ENCODE assay signal across 13 cellular contexts in the genomic region with DNA sequence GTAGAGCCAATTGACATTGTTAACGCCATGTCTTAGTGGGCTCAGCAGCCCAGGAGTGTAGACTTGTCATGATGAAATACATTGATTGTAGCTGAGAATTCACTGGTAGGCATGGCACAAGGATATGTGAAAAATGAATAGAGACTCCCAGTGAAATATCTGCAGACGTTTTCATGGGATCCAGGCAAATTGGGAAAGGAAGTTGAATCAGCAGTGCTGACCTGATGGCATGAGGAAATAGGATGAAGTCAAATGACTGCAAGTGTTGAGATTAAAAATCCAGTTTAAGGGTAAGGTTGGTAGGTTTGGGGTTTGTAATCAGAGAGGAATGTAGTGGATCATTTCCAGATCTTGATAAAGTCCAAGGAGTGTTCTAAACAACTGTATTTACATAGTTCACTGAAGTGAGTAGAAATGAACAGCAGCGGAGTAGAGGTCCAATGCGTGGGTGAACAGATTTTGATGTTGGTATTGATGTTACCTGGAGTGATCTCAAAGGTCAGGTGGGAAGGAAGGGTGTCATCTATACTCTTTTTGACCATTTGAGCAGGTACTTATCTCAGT. TPM values are rescaled to one million over a fixed set of nuclear protein-coding genes. Genes with fewer than 3 reads are reported as not detected.
A peak's percentile ranks its signal among the peaks of the same experiment; 100 is the strongest.
DNase-seq lines count a peak whose midpoint lies in the region; ATAC-seq and TF ChIP-seq lines count a peak whose summit lies in the region.
"Had no signal": no experiment of that assay in that cellular context is flagged by ENCODE, and none has a peak within 500 bp of the region (broad histone marks: within the 10 kb centered on the region; RNA-seq: fewer than 3 reads in every experiment).

No MANE protein-coding gene starts in this region.

- DNase-seq in AG10803 (ENCODE audit: low read depth) = peak; percentile 78
- DNase-seq in body of pancreas = no peak
- no peak for DNase-seq in posterior cingulate gyrus
- no peak for DNase-seq in CD4-positive, alpha-beta memory T cell
- DNase-seq in MV-4-11 (lab: John Stamatoyannopoulos, UW) = no peak
- DNase-seq: CD8-positive, alpha-beta T cell; Kasumi-1; naive thymus-derived CD4-positive, alpha-beta T cell; NCI-H748 treated with DMSO at 0.1 percent for 48 hours; stimulated activated CD4-positive, alpha-beta T cell treated with anti-CD3 and anti-CD28 coated beads, Interleukin-2, amount 100 ng/mL, for 24 hours had no signal

- no peaks in the 10 kb centered on the region for H3K9me3 ChIP-seq in body of pancreas
- H3K9me3 ChIP-seq in liver (ENCODE audit: control insufficient read depth in 4 of 4, low read length in 3 of 4) = no peaks in the 10 kb centered on the region
- H3K9me3 ChIP-seq in CD4-positive, alpha-beta memory T cell (ENCODE audit: control insufficient read depth in 1 of 2, low read length in 2 of 2) = no peaks in the 10 kb centered on the region

- peaks cover 15% of the 10 kb centered on the region for H3K4me1 ChIP-seq in body of pancreas
- H3K4me1 ChIP-seq in liver (ENCODE audit: control insufficient read depth in 4 of 4, insufficient read depth in 4 of 4, low read length in 3 of 4) = peaks cover 0 to 9% (median 1%) of the 10 kb centered on the region in 4 donors
- no peaks in the 10 kb centered on the region for H3K4me1 ChIP-seq in CD4-positive, alpha-beta memory T cell (ENCODE audit: insufficient read depth, low read length)

- CTCF ChIA-PET in CD4-positive, alpha-beta memory T cell (lab: Charles Lee; ENCODE audit: partially characterized antibody) = no interaction called here

- 47 to 51% methylated on average over 4 of the region's 4 CpGs for WGBS in body of pancreas, 2 donors
- 37% methylated on average over 4 of the region's 4 CpGs for WGBS in liver

- H3K27me3 ChIP-seq in body of pancreas (no peaks in the 10 kb centered on the region), liver (ENCODE audit: control insufficient read depth in 4 of 4, insufficient read depth in 4 of 4, low read length in 3 of 4) (no peaks in the 10 kb centered on the region)
- no peaks in the 10 kb centered on the region for H3K27me3 ChIP-seq in CD4-positive, alpha-beta memory T cell (ENCODE audit: insufficient read depth, low read length)

- ATAC-seq in body of pancreas (peak; percentile 95), GM18517 (IDR thresholded peaks at IDR 0.05; ENCODE audit: unreplicated experiment) (no peak)
- ATAC-seq: CD8-positive, alpha-beta T cell; naive thymus-derived CD4-positive, alpha-beta T cell had no signal

- no peak overlapping the region for H3K4me3 Mint-ChIP-seq in CD4-positive, alpha-beta memory T cell
- H3K4me3 Mint-ChIP-seq: CD8-positive, alpha-beta T cell; naive thymus-derived CD4-positive, alpha-beta T cell had no signal

- H3K9ac ChIP-seq in liver (ENCODE audit: low read depth in 1 of 2, low read length in 2 of 2) = no peak overlapping the region

- H3K36me3 ChIP-seq in body of pancreas (replicated peaks in 1 of 2; ENCODE audit: insufficient read depth in 1 of 2, low read depth in 2 of 2) = no peaks in the 10 kb centered on the region
- H3K36me3 ChIP-seq in liver (ENCODE audit: control insufficient read depth in 4 of 4, insufficient read depth in 3 of 4, low read depth in 1 of 4, low read length in 3 of 4) = peaks cover 0 to 11% (median 5%) of the 10 kb centered on the region in 4 donors
- H3K36me3 ChIP-seq in CD4-positive, alpha-beta memory T cell (ENCODE audit: insufficient read depth, low read length) = peaks cover 4% of the 10 kb centered on the region

- no peak for TF ChIP-seq RAD21 in Ishikawa (IDR thresholded peaks at IDR 0.05; ENCODE audit: low read depth)
- TF ChIP-seq RAD21 in liver (IDR thresholded peaks at IDR 0.05) = peak in 1 of 2 donors; percentile 9

- H3K27ac ChIP-seq in body of pancreas (peak overlapping the region; percentile 16 to 75 (median 58)), liver (ENCODE audit: low read depth in 1 of 2, low read length in 2 of 2) (peak overlapping the region; percentile 40 to 59)
- H3K27ac ChIP-seq in CD4-positive, alpha-beta memory T cell (ENCODE audit: low read depth, low read length) = no peak overlapping the region

- no peaks in the 10 kb centered on the region for H3K9me3 Mint-ChIP-seq in CD4-positive, alpha-beta memory T cell
- H3K9me3 Mint-ChIP-seq: CD8-positive, alpha-beta T cell had no signal

- TF ChIP-seq CTCF in AG10803 (conservative IDR thresholded peaks at IDR 0.05; ENCODE audit: low read length) (no peak), body of pancreas (IDR thresholded peaks at IDR 0.05) (peak in 1 of 7 experiments; percentile 9), liver (IDR thresholded peaks at IDR 0.05; ENCODE audit: low read depth, low read length, missing input control) (no peak)

- no peaks in the 10 kb centered on the region for H3K27me3 Mint-ChIP-seq in CD4-positive, alpha-beta memory T cell
- H3K27me3 Mint-ChIP-seq: naive thymus-derived CD4-positive, alpha-beta T cell had no signal

- intact Hi-C loops in body of pancreas (cut with DNase I) (no loop called here), posterior cingulate gyrus (cut with DNase I) (no loop called here)
- intact Hi-C loops in CD4-positive, alpha-beta memory T cell (cut with micrococcal nuclease) = loop anchor here (1.0 kb wide), 1 partner anchor 34 kb away; no protein-coding TSS in a partner anchor

- peaks cover 22 to 35% of the 10 kb centered on the region in 2 donors for H3K36me3 Mint-ChIP-seq in CD4-positive, alpha-beta memory T cell

- H3K4me3 ChIP-seq in AG10803 (ENCODE audit: low read length) (no peak overlapping the region), body of pancreas (no peak overlapping the region), liver (ENCODE audit: low read depth in 1 of 3, low read length in 3 of 3) (no peak overlapping the region)
- H3K4me3 ChIP-seq in CD4-positive, alpha-beta memory T cell (ENCODE audit: low read length in 2 of 2) = no peak overlapping the region

- POLR2A ChIA-PET in CD4-positive, alpha-beta memory T cell (lab: Charles Lee; ENCODE audit: partially characterized antibody) = no interaction called here

- TF ChIP-seq EP300 in Ishikawa (IDR thresholded peaks at IDR 0.05; ENCODE audit: borderline replicate concordance) = no peak

- H3K4me1 Mint-ChIP-seq in CD4-positive, alpha-beta memory T cell = peaks cover 0 to 3% (median 2%) of the 10 kb centered on the region in 4 donors

- H3K27ac Mint-ChIP-seq in CD4-positive, alpha-beta memory T cell = peak overlapping the region in 1 of 7 donors; percentile 20

- TF ChIP-seq POLR2A in body of pancreas (IDR thresholded peaks at IDR 0.05) = peak in 1 of 3 donors; percentile 20

TF ChIP-seq in Ishikawa, 13 proteins besides CTCF, POLR2A, EP300 and RAD21:
- TF ChIP-seq NFIC (IDR thresholded peaks at IDR 0.05) (0 out of 2 replicates have a peak, but pooled peaks have one; percentile 44), FOXM1 (IDR thresholded peaks at IDR 0.05; ENCODE audit: borderline replicate concordance, low read depth) (no peak), TEAD4 (IDR thresholded peaks at IDR 0.05) (0 out of 2 replicates have a peak, but pooled peaks have one; percentile 18)

TF ChIP-seq in liver, 16 proteins besides CTCF, POLR2A, EP300 and RAD21 (continues in another document):
- peak in 1 of 2 donors; percentile 57 for TF ChIP-seq RXRA (IDR thresholded peaks at IDR 0.05)
- TF ChIP-seq FOXA2 (IDR thresholded peaks at IDR 0.05) = peak; percentile 78
- TF ChIP-seq, protein P1, sequence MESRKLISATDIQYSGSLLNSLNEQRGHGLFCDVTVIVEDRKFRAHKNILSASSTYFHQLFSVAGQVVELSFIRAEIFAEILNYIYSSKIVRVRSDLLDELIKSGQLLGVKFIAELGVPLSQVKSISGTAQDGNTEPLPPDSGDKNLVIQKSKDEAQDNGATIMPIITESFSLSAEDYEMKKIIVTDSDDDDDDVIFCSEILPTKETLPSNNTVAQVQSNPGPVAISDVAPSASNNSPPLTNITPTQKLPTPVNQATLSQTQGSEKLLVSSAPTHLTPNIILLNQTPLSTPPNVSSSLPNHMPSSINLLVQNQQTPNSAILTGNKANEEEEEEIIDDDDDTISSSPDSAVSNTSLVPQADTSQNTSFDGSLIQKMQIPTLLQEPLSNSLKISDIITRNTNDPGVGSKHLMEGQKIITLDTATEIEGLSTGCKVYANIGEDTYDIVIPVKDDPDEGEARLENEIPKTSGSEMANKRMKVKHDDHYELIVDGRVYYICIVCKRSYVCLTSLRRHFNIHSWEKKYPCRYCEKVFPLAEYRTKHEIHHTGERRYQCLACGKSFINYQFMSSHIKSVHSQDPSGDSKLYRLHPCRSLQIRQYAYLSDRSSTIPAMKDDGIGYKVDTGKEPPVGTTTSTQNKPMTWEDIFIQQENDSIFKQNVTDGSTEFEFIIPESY (IDR thresholded peaks at IDR 0.05) = no peak
- TF ChIP-seq, protein P2, sequence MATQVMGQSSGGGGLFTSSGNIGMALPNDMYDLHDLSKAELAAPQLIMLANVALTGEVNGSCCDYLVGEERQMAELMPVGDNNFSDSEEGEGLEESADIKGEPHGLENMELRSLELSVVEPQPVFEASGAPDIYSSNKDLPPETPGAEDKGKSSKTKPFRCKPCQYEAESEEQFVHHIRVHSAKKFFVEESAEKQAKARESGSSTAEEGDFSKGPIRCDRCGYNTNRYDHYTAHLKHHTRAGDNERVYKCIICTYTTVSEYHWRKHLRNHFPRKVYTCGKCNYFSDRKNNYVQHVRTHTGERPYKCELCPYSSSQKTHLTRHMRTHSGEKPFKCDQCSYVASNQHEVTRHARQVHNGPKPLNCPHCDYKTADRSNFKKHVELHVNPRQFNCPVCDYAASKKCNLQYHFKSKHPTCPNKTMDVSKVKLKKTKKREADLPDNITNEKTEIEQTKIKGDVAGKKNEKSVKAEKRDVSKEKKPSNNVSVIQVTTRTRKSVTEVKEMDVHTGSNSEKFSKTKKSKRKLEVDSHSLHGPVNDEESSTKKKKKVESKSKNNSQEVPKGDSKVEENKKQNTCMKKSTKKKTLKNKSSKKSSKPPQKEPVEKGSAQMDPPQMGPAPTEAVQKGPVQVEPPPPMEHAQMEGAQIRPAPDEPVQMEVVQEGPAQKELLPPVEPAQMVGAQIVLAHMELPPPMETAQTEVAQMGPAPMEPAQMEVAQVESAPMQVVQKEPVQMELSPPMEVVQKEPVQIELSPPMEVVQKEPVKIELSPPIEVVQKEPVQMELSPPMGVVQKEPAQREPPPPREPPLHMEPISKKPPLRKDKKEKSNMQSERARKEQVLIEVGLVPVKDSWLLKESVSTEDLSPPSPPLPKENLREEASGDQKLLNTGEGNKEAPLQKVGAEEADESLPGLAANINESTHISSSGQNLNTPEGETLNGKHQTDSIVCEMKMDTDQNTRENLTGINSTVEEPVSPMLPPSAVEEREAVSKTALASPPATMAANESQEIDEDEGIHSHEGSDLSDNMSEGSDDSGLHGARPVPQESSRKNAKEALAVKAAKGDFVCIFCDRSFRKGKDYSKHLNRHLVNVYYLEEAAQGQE (IDR thresholded peaks at IDR 0.05) = peak; percentile 21
- TF ChIP-seq JUND (IDR thresholded peaks at IDR 0.05) = peak in 1 of 2 donors; percentile 61
- no peak for TF ChIP-seq YY1 (IDR thresholded peaks at IDR 0.05)
- peak in 1 of 2 donors; percentile 50 for TF ChIP-seq HNF4A (conservative IDR thresholded peaks at IDR 0.05)
- TF ChIP-seq EGR1 (IDR thresholded peaks at IDR 0.05; ENCODE audit: low read depth in 2 of 2) = peak in 1 of 2 donors; percentile 52

RNA-seq across cellular contexts. Expression of a gene that starts 24.6 kb away (rescaled TPM):
- 10 to 100 TPM in 1 of 2 donors, 1 to 10 TPM in 1; 3.6 to 25.4 TPM for total RNA-seq in body of pancreas
- 10 to 100 TPM; 11.3 to 16.6 TPM for total RNA-seq in liver
- polyA plus RNA-seq in liver = 10 to 100 TPM; 14.7 to 18.5 TPM
- 10 to 100 TPM; 18.0 to 19.7 TPM for total RNA-seq in CD4-positive, alpha-beta memory T cell
- polyA plus RNA-seq in CD4-positive, alpha-beta memory T cell = 10 to 100 TPM; 30.3 to 41.1 TPM
